15 cellular contexts compared by ENCODE assay signal in genomic region chr4:89293299-89293698, GRCh38. TPM values are rescaled to one million over a fixed set of nuclear protein-coding genes. Genes with fewer than 3 reads are reported as not detected.
DNase-seq lines count a peak whose midpoint lies in the region; ATAC-seq and TF ChIP-seq lines count a peak whose summit lies in the region.
"Had no signal": no experiment of that assay in that cellular context is flagged by ENCODE, and none has a peak within 500 bp of the region (broad histone marks: within the 10 kb centered on the region; RNA-seq: fewer than 3 reads in every experiment).

No MANE protein-coding gene starts in this region.

- no peaks in the 10 kb centered on the region for H3K9me3 ChIP-seq in CD4-positive, alpha-beta T cell (ENCODE audit: control insufficient read depth, low read length)
- H3K9me3 ChIP-seq in naive thymus-derived CD4-positive, alpha-beta T cell (ENCODE audit: control insufficient read depth in 2 of 3, low read length in 3 of 3) = no peaks in the 10 kb centered on the region
- no peaks in the 10 kb centered on the region for H3K9me3 ChIP-seq in ovary

- no peaks in the 10 kb centered on the region for H3K27me3 Mint-ChIP-seq in CD4-positive, alpha-beta T cell
- H3K27me3 Mint-ChIP-seq in naive thymus-derived CD4-positive, alpha-beta T cell = no peaks in the 10 kb centered on the region

- peaks cover 30% of the 10 kb centered on the region for H3K36me3 Mint-ChIP-seq in CD4-positive, alpha-beta T cell (ENCODE audit: low read depth)
- peaks cover 0 to 44% of the 10 kb centered on the region in 2 donors for H3K36me3 Mint-ChIP-seq in activated naive CD4-positive, alpha-beta T cell treated with anti-CD3 and anti-CD28 coated beads, Interleukin-2, amount 50 U/mL, for 72 hours
- peaks cover 0 to 62% (median 0%) of the 10 kb centered on the region in 5 donors for H3K36me3 Mint-ChIP-seq in naive thymus-derived CD4-positive, alpha-beta T cell

- DNase-seq in CD4-positive, alpha-beta T cell = no peak
- peak; percentile 18 for DNase-seq in GM12865 (ENCODE audit: low read depth)
- DNase-seq in activated naive CD4-positive, alpha-beta T cell treated with anti-CD3 and anti-CD28 coated beads, Interleukin-2, amount 50 U/mL, for 72 hours (ENCODE audit: low spot score in 2 of 2) = no peak
- DNase-seq in naive thymus-derived CD4-positive, alpha-beta T cell = no peak
- no peak for DNase-seq in ovary
- DNase-seq in hypothalamus (lab: John Stamatoyannopoulos, UW) = no peak
- DNase-seq: GOT3, NCI-H1436 treated with DMSO at 0.1 percent for 48 hours, NCI-H345, nephron progenitor cell, SHP77 treated with DMSO at 0.1 percent for 48 hours, T1000 had no signal

- intact Hi-C loops in CD4-positive, alpha-beta T cell (cut with DNase I, micrococcal nuclease) = loop anchor here in 1 of 2 experiments (5.0 kb wide), 1 partner anchor 36 kb away; no protein-coding TSS in a partner anchor
- intact Hi-C loops in naive thymus-derived CD4-positive, alpha-beta T cell (cut with micrococcal nuclease) = loop anchor here (5.0 to 10.0 kb wide), 3 partner anchors 836 to 908 kb away; partner anchors contain the start of gene HERC5 (in 2 of the 2)
- intact Hi-C loops in ovary (cut with DNase I) = no loop called here

- no peak for TF ChIP-seq POLR2A in ovary (IDR thresholded peaks at IDR 0.05)

- H3K4me3 Mint-ChIP-seq in CD4-positive, alpha-beta T cell = peak overlapping the region; percentile 74
- H3K4me3 Mint-ChIP-seq in naive thymus-derived CD4-positive, alpha-beta T cell = peak overlapping the region; percentile 21 to 85 (median 62)
- H3K4me3 Mint-ChIP-seq: nephron progenitor cell had no signal

- peak overlapping the region; percentile 90 for H3K27ac Mint-ChIP-seq in CD4-positive, alpha-beta T cell
- peak overlapping the region; percentile 96 to 100 for H3K27ac Mint-ChIP-seq in activated naive CD4-positive, alpha-beta T cell treated with anti-CD3 and anti-CD28 coated beads, Interleukin-2, amount 50 U/mL, for 72 hours
- H3K27ac Mint-ChIP-seq in naive thymus-derived CD4-positive, alpha-beta T cell = peak overlapping the region; percentile 81 to 97 (median 94)
- H3K27ac Mint-ChIP-seq: nephron progenitor cell had no signal

- no peak for TF ChIP-seq EP300 in ovary (IDR thresholded peaks at IDR 0.05)

- H3K9me3 Mint-ChIP-seq in CD4-positive, alpha-beta T cell = no peaks in the 10 kb centered on the region
- no peaks in the 10 kb centered on the region for H3K9me3 Mint-ChIP-seq in activated naive CD4-positive, alpha-beta T cell treated with anti-CD3 and anti-CD28 coated beads, Interleukin-2, amount 50 U/mL, for 72 hours
- peaks cover 0 to 7% (median 0%) of the 10 kb centered on the region in 11 donors for H3K9me3 Mint-ChIP-seq in naive thymus-derived CD4-positive, alpha-beta T cell

- CTCF ChIA-PET in CD4-positive, alpha-beta T cell (lab: Charles Lee) = interaction anchor here (1.2 to 1.8 kb wide), 3 partner anchors 9 to 15 kb away, joined by 3 to 7 read pairs (median 3); no protein-coding TSS in a partner anchor
- CTCF ChIA-PET in naive thymus-derived CD4-positive, alpha-beta T cell (lab: Charles Lee) = interaction anchor here (1.0 kb wide), 1 partner anchor 37 kb away, joined by 3 read pairs; no protein-coding TSS in a partner anchor

- no peaks in the 10 kb centered on the region for H3K27me3 ChIP-seq in CD4-positive, alpha-beta T cell (ENCODE audit: control insufficient read depth, insufficient read depth, low read length)
- H3K27me3 ChIP-seq in naive thymus-derived CD4-positive, alpha-beta T cell (ENCODE audit: control insufficient read depth in 2 of 2, insufficient read depth in 2 of 2, low read length in 2 of 2) = no peaks in the 10 kb centered on the region
- H3K27me3 ChIP-seq in ovary = no peaks in the 10 kb centered on the region
- H3K27me3 ChIP-seq: cardiac muscle cell had no signal

- no peak for ATAC-seq in CD4-positive, alpha-beta T cell (ENCODE audit: poor library complexity)
- peak in 1 of 2 donors; percentile 20 for ATAC-seq in activated naive CD4-positive, alpha-beta T cell treated with anti-CD3 and anti-CD28 coated beads, Interleukin-2, amount 50 U/mL, for 72 hours
- ATAC-seq in naive thymus-derived CD4-positive, alpha-beta T cell = no peak
- ATAC-seq in GM21723 (IDR thresholded peaks at IDR 0.05; ENCODE audit: unreplicated experiment) = no peak

- WGBS in ovary, 3 donors = 86 to 90% (median 86%) methylated on average over 4 of the region's 4 CpGs

- peaks cover 95% of the 10 kb centered on the region for H3K4me1 Mint-ChIP-seq in CD4-positive, alpha-beta T cell (ENCODE audit: low read depth)
- peaks cover 62 to 99% (median 91%) of the 10 kb centered on the region in 7 donors for H3K4me1 Mint-ChIP-seq in naive thymus-derived CD4-positive, alpha-beta T cell

- H3K4me1 ChIP-seq in naive thymus-derived CD4-positive, alpha-beta T cell (ENCODE audit: control insufficient read depth in 2 of 2, insufficient read depth in 2 of 2, low read length in 2 of 2) = peaks cover 85 to 96% of the 10 kb centered on the region in 2 donors
- H3K4me1 ChIP-seq in ovary (ENCODE audit: insufficient read depth) = no peaks in the 10 kb centered on the region

- H3K4me3 ChIP-seq in GM12865 (ENCODE audit: low read depth, low read length) (no peak overlapping the region), ovary (no peak overlapping the region)
- peak overlapping the region; percentile 14 for H3K4me3 ChIP-seq in naive thymus-derived CD4-positive, alpha-beta T cell (ENCODE audit: low read length)
- H3K4me3 ChIP-seq: cardiac muscle cell, lung had no signal

- POLR2A ChIA-PET in CD4-positive, alpha-beta T cell (lab: Charles Lee) = interaction anchor here (1.1 to 3.7 kb wide), 8 partner anchors 9 to 49 kb away, joined by 5 to 48 read pairs (median 12); partner anchors contain the start of gene GPRIN3
- POLR2A ChIA-PET in naive thymus-derived CD4-positive, alpha-beta T cell (lab: Charles Lee) = interaction anchor here (1.0 to 2.2 kb wide), 3 partner anchors 10 to 14 kb away, joined by 3 to 13 read pairs (median 5); partner anchors contain the start of gene GPRIN3

- H3K36me3 ChIP-seq in naive thymus-derived CD4-positive, alpha-beta T cell (ENCODE audit: control insufficient read depth in 2 of 3, insufficient read depth in 3 of 3, low read length in 3 of 3) = no peaks in the 10 kb centered on the region
- no peaks in the 10 kb centered on the region for H3K36me3 ChIP-seq in ovary
- H3K36me3 ChIP-seq: cardiac muscle cell had no signal

- H3K27ac ChIP-seq in CD4-positive, alpha-beta T cell (ENCODE audit: low read depth, low read length) = peak overlapping the region; percentile 49
- H3K27ac ChIP-seq in naive thymus-derived CD4-positive, alpha-beta T cell (ENCODE audit: low read depth, low read length) = peak overlapping the region; percentile 69
- no peak overlapping the region for H3K27ac ChIP-seq in ovary
- H3K27ac ChIP-seq: cardiac muscle cell had no signal

- no peak for TF ChIP-seq CTCF in CD4-positive, alpha-beta T cell (IDR thresholded peaks at IDR 0.05)
- no peak for TF ChIP-seq CTCF in GM12865 (IDR thresholded peaks at IDR 0.05; ENCODE audit: insufficient read depth, low read depth, low read length, missing control alignments)
- TF ChIP-seq CTCF in ovary (IDR thresholded peaks at IDR 0.05) = no peak

RNA-seq across cellular contexts. Expression of gene GPRIN3, which starts 14.3 kb away (rescaled TPM):
- total RNA-seq in CD4-positive, alpha-beta T cell = 10 to 100 TPM; 46.4 TPM
- 10 to 100 TPM; 12.4 to 26.1 TPM for total RNA-seq in activated naive CD4-positive, alpha-beta T cell treated with anti-CD3 and anti-CD28 coated beads, Interleukin-2, amount 50 U/mL, for 72 hours
- 10 to 100 TPM; 10.2 to 55.5 (median 24.8) TPM for total RNA-seq in naive thymus-derived CD4-positive, alpha-beta T cell
- polyA plus RNA-seq in naive thymus-derived CD4-positive, alpha-beta T cell = 1 to 10 TPM; 7.3 to 8.1 TPM
- total RNA-seq in ovary = 1 to 10 TPM; 2.7 to 6.8 (median 3.9) TPM
- polyA plus RNA-seq in ovary = 1 to 10 TPM; 1.0 to 1.7 TPM

Comparison
In these comparisons a context has a peak if more than half of its experiments do, and no peak if none do; other contexts are left out.
1. H3K27ac ChIP-seq: peak in CD4-positive, alpha-beta T cell (single experiment) and naive thymus-derived CD4-positive, alpha-beta T cell (single experiment); none in ovary (0 of 2).
2. intact Hi-C loops: an anchor here in naive thymus-derived CD4-positive, alpha-beta T cell (5.0 to 10.0 kb wide); none called in ovary.
3. Peak in every context shown above with its lines, with median percentiles within 50 percentile points of each other: H3K27ac Mint-ChIP-seq.